Comparison of ENCODE assay signal across 1 cellular context in genomic region chr6:129863664-129864063, GRCh38.
A peak's percentile ranks its signal among the peaks of the same experiment; 100 is the strongest.
TF ChIP-seq lines count a peak whose summit lies in the region.

No MANE protein-coding gene starts in this region.

TF ChIP-seq in SK-N-SH, 30 proteins besides CTCF, POLR2A, EP300 and RAD21 (continued from another document):
- no peak for TF ChIP-seq EZH2phosphoT487 (IDR thresholded peaks at IDR 0.05; ENCODE audit: borderline replicate concordance, low read depth)
- no peak for TF ChIP-seq ELF1 (IDR thresholded peaks at IDR 0.05)
- no peak for TF ChIP-seq NRF1 (IDR thresholded peaks at IDR 0.05; ENCODE audit: low read depth, low read length)
- TF ChIP-seq MXI1 (IDR thresholded peaks at IDR 0.05; ENCODE audit: low read depth, low read length), result no peak
- no peak for TF ChIP-seq MEF2A (IDR thresholded peaks at IDR 0.05; ENCODE audit: borderline replicate concordance, low read depth)
- TF ChIP-seq POLR2AphosphoS5 (IDR thresholded peaks at IDR 0.05; ENCODE audit: low read depth, low read length), result peak; percentile 17; the same call in 1 of the 2 replicates
- no peak for TF ChIP-seq FOXJ3 (CRISPR knock-in tag; IDR thresholded peaks at IDR 0.05)
TF ChIP-seq in SK-N-SH: peak in this region for 8.
